8 cellular contexts compared by ENCODE assay signal in the genomic region with DNA sequence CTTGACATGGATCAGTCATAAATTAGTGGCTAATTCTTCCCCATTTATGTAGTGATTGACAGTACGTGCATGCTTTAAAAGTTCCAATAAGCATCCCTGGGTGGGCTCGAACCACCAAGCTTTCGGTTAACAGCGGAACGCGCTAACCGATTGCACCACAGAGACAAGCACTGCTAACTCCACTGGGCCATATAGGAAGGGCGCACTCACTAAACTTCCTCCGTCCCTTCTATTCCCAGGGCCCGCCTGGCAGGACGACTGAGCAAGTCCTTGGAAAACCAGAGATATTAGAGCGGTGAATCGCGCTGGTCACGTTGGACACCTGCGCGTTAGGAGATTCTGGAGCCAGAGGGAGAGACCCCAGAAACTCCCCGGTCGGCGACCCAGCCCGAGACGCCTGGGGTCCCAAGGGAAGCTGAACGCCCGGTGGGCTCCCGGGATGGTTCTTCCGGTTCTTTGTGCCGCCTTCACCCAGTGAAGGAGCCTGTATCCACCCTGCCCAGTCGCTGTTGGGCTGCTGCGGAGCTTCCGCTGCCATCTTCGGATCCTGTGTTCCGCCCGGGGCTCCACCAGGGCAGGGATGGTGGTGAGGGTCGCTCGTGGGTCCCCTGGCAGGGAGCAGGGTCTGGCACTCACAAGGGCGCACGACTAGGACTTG.
DNase-seq lines count a peak whose midpoint lies in the region; TF ChIP-seq lines count a peak whose summit lies in the region.
"Not testable (repeated sequence)": the region's sequence is repeated elsewhere in the genome, so short reads cannot be mapped to it uniquely, and the experiment has no call there.

No MANE protein-coding gene starts in this region.

- not testable (repeated sequence) for H3K36me3 ChIP-seq in CD4-positive, alpha-beta memory T cell (ENCODE audit: insufficient read depth, low read length); liver (ENCODE audit: control insufficient read depth in 4 of 4, insufficient read depth in 3 of 4, low read depth in 1 of 4, low read length in 3 of 4); trophoblast cell (ENCODE audit: control insufficient read depth in 1 of 2, insufficient read depth in 2 of 2, low read length in 2 of 2); suprapubic skin

- not testable (repeated sequence) for H3K79me2 ChIP-seq in trophoblast cell (ENCODE audit: control insufficient read depth, insufficient read depth, low read length, poor library complexity)

- H2AFZ ChIP-seq in trophoblast cell (ENCODE audit: insufficient read depth, low read length, poor library complexity): not testable (repeated sequence)

- H3K27ac Mint-ChIP-seq in CD4-positive, alpha-beta memory T cell: peak overlapping the region; percentile 72 to 92 (median 90)
- H3K27ac Mint-ChIP-seq in glutamatergic neuron (ENCODE audit: unreplicated experiment): peak overlapping the region; percentile 84

- H3K4me1 ChIP-seq in CD4-positive, alpha-beta memory T cell (ENCODE audit: insufficient read depth, low read length); liver (ENCODE audit: control insufficient read depth in 4 of 4, insufficient read depth in 4 of 4, low read length in 3 of 4); trophoblast cell (ENCODE audit: control insufficient read depth in 1 of 2, insufficient read depth in 2 of 2, low read length in 2 of 2); suprapubic skin: not testable (repeated sequence)

- peak overlapping the region; percentile 31 for H2BK12ac ChIP-seq in trophoblast cell (ENCODE audit: low read length)

- H3K4me2 ChIP-seq in trophoblast cell (ENCODE audit: low read length): peak overlapping the region; percentile 67

- not testable (repeated sequence) for H3K36me3 Mint-ChIP-seq in CD4-positive, alpha-beta memory T cell; glutamatergic neuron (ENCODE audit: unreplicated experiment)

- not testable (repeated sequence) for H3K4me3 ChIP-seq in CD4-positive, alpha-beta memory T cell (ENCODE audit: low read length in 2 of 2)
- H3K4me3 ChIP-seq in liver (ENCODE audit: low read depth in 1 of 3, low read length in 3 of 3) (peak overlapping the region in 2 of 3 donors; percentile 39 to 45), trophoblast cell (ENCODE audit: low read depth, low read length) (peak overlapping the region; percentile 59), suprapubic skin (peak overlapping the region; percentile 48)

- not testable (repeated sequence) for H2BK120ac ChIP-seq in trophoblast cell (ENCODE audit: insufficient read depth, low read length, poor library complexity)

- not testable (repeated sequence) for H3K14ac ChIP-seq in trophoblast cell (ENCODE audit: low read length)

- H3K9me3 Mint-ChIP-seq in CD4-positive, alpha-beta memory T cell; glutamatergic neuron (ENCODE audit: unreplicated experiment): not testable (repeated sequence)

- H3K4ac ChIP-seq in trophoblast cell (ENCODE audit: low read depth, low read length): not testable (repeated sequence)

- H3K4me1 Mint-ChIP-seq in CD4-positive, alpha-beta memory T cell: peaks cover 4 to 19% (median 14%) of the 10 kb centered on the region in 4 donors
- not testable (repeated sequence) for H3K4me1 Mint-ChIP-seq in glutamatergic neuron (ENCODE audit: low read depth, unreplicated experiment)

- not testable (repeated sequence) for H3K23ac ChIP-seq in trophoblast cell (ENCODE audit: low read length)

- POLR2A ChIA-PET in CD4-positive, alpha-beta memory T cell (lab: Charles Lee; ENCODE audit: partially characterized antibody): not testable (repeated sequence)

- CTCF ChIA-PET in CD4-positive, alpha-beta memory T cell (lab: Charles Lee; ENCODE audit: partially characterized antibody): not testable (repeated sequence)

- not testable (repeated sequence) for H3K27me3 ChIP-seq in CD4-positive, alpha-beta memory T cell (ENCODE audit: insufficient read depth, low read length); liver (ENCODE audit: control insufficient read depth in 4 of 4, insufficient read depth in 4 of 4, low read length in 3 of 4); trophoblast cell (ENCODE audit: insufficient read depth, low read length); suprapubic skin

- H4K12ac ChIP-seq in trophoblast cell (ENCODE audit: low read depth, low read length): not testable (repeated sequence)

- TF ChIP-seq EP300 in suprapubic skin (IDR thresholded peaks at IDR 0.05): not testable (repeated sequence)

- peak in 1 of 2 donors; percentile 9 for TF ChIP-seq RAD21 in liver (IDR thresholded peaks at IDR 0.05)

- intact Hi-C loops in CD4-positive, alpha-beta memory T cell (cut with micrococcal nuclease): not testable (repeated sequence)

- H3K9me3 ChIP-seq in CD4-positive, alpha-beta memory T cell (ENCODE audit: control insufficient read depth in 1 of 2, low read length in 2 of 2); liver (ENCODE audit: control insufficient read depth in 4 of 4, low read length in 3 of 4); trophoblast cell (ENCODE audit: insufficient read depth, low read depth, low read length); suprapubic skin: not testable (repeated sequence)

- WGBS in liver: 9% methylated on average over 30 of the region's 37 CpGs
- no CpG with 5 or more reads among the region's 37 CpGs for WGBS in trophoblast cell (ENCODE audit: extremely low coverage, insufficient coverage, insufficient read length)
- 0% methylated on average over 1 of the region's 37 CpGs for WGBS in suprapubic skin

- peak overlapping the region; percentile 87 to 92 (median 90) for H3K4me3 Mint-ChIP-seq in CD4-positive, alpha-beta memory T cell
- peak overlapping the region; percentile 90 for H3K4me3 Mint-ChIP-seq in glutamatergic neuron (ENCODE audit: unreplicated experiment)

- not testable (repeated sequence) for H3K9ac ChIP-seq in liver (ENCODE audit: low read depth in 1 of 2, low read length in 2 of 2); trophoblast cell (ENCODE audit: low read length)

- not testable (repeated sequence) for H3K79me1 ChIP-seq in trophoblast cell (ENCODE audit: low read length)

- H3K18ac ChIP-seq in trophoblast cell (ENCODE audit: low read length): not testable (repeated sequence)

- not testable (repeated sequence) for TF ChIP-seq CTCF in glutamatergic neuron (IDR thresholded peaks at IDR 0.05; ENCODE audit: partially characterized antibody, unreplicated experiment); liver (IDR thresholded peaks at IDR 0.05; ENCODE audit: low read depth, low read length, missing input control); suprapubic skin (IDR thresholded peaks at IDR 0.05)

- H4K91ac ChIP-seq in trophoblast cell (ENCODE audit: low read depth, low read length): peak overlapping the region; percentile 55

- not testable (repeated sequence) for H3K27ac ChIP-seq in CD4-positive, alpha-beta memory T cell (ENCODE audit: low read depth, low read length); trophoblast cell (ENCODE audit: low read depth, low read length)
- H3K27ac ChIP-seq in liver (ENCODE audit: low read depth in 1 of 2, low read length in 2 of 2) (peak overlapping the region in 1 of 2 donors; percentile 25), suprapubic skin (peak overlapping the region; percentile 24)

- H4K8ac ChIP-seq in trophoblast cell (ENCODE audit: low read depth, low read length): peak overlapping the region; percentile 65

- not testable (repeated sequence) for TF ChIP-seq POLR2A in suprapubic skin (IDR thresholded peaks at IDR 0.05)

- H2BK5ac ChIP-seq in trophoblast cell (ENCODE audit: low read depth, low read length, poor library complexity): not testable (repeated sequence)

- H3K27me3 Mint-ChIP-seq in CD4-positive, alpha-beta memory T cell; glutamatergic neuron (ENCODE audit: unreplicated experiment): not testable (repeated sequence)

- peak in 1 of 5 donors; percentile 20 for DNase-seq in CD4-positive, alpha-beta memory T cell
- DNase-seq in NCI-H526 (lab: John Stamatoyannopoulos, UW) (peak; percentile 58 to 62), glutamatergic neuron (peak; percentile 18)
- DNase-seq in activated T-cell treated with anti-CD3 and anti-CD28 coated beads, Interleukin-2, amount 50 U/mL, for 48 hours: peak; percentile 45 to 49
- peak; percentile 0 for DNase-seq in central memory CD4-positive, alpha-beta T cell
- not testable (repeated sequence) for DNase-seq in trophoblast cell; suprapubic skin (ENCODE audit: low spot score in 2 of 2)

- not testable (repeated sequence) for H2AK5ac ChIP-seq in trophoblast cell (ENCODE audit: low read length)

TF ChIP-seq in liver, 16 proteins besides CTCF, POLR2A, EP300 and RAD21:
- peak; percentile 37 for TF ChIP-seq TAF1 (conservative IDR thresholded peaks at IDR 0.05)
TF ChIP-seq in liver: peak in this region for 1; not testable (repeated sequence) for 15.
